8 cellular contexts compared by ENCODE assay signal in the genomic region with DNA sequence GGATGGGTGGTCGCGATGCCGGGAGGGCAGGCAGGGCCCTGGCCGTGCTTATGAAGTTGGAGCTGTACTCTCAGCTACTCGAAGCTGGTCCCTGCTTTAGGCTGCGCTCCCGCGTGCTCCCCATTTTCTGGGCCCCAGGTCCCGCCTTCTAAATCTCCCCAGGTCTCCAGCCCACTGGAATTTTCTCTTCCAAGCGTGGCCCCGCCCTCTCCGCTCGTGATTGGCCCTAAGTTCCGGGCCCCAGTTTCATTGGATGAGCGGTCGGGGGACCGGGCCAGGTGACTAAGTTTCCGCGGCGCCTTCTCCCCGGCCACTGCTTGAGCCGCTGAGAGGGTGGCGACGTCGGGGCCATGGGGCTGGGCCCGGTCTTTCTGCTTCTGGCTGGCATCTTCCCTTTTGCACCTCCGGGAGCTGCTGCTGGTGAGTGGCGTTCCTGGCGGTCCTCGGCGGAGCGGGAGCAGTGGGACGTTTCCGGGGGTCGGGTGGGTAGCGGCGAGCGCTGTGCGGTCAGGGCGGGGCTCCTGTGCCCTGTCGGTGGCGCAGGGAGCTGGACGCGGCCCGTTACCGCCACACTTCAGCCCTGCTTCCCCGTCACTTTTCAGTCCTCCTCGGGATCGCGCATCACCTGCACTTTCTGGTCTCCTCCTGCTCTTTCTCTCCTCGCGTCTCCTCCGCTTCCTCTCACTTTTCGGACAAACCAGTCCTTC. TPM values are rescaled to one million over a fixed set of nuclear protein-coding genes. Genes with fewer than 3 reads are reported as not detected.
A peak's percentile ranks its signal among the peaks of the same experiment; 100 is the strongest.
DNase-seq lines count a peak whose midpoint lies in the region; ATAC-seq and TF ChIP-seq lines count a peak whose summit lies in the region.

MICA (plus strand) TSS at position 313 of the 707 bp plus-strand sequence; CDS start at position 351, 38 bp downstream.

- TF ChIP-seq CTCF in heart left ventricle (IDR thresholded peaks at IDR 0.05) (peak in 1 of 12 donors; percentile 20), parathyroid adenoma (IDR thresholded peaks at IDR 0.05) (no peak), tibial artery (IDR thresholded peaks at IDR 0.05) (peak in 1 of 2 experiments; percentile 8)

- H3K36me3 ChIP-seq in heart left ventricle (no peaks in the 10 kb centered on the region), parathyroid adenoma (ENCODE audit: control insufficient read depth, insufficient read depth, low read length) (no peaks in the 10 kb centered on the region), tibial artery (no peaks in the 10 kb centered on the region)

- peaks cover 3% of the 10 kb centered on the region for H3K79me2 ChIP-seq in parathyroid adenoma

- intact Hi-C loops in heart left ventricle (cut with DNase I) (loop anchor here in 1 of 10 donors (5.0 kb wide), 1 partner anchor 139 kb away; the partner anchor contains the start of gene DDX39B), tibial artery (cut with DNase I; ENCODE audit: low total_unique reads) (no loop called here)

- no peaks in the 10 kb centered on the region for H3K27me3 ChIP-seq in heart left ventricle
- H3K27me3 ChIP-seq in parathyroid adenoma (ENCODE audit: control insufficient read depth, insufficient read depth, low read length), result no peaks in the 10 kb centered on the region
- H3K27me3 ChIP-seq in tibial artery, result no peaks in the 10 kb centered on the region

- H3K4me1 ChIP-seq in heart left ventricle (peaks cover 7 to 72% (median 59%) of the 10 kb centered on the region in 12 donors), parathyroid adenoma (peaks cover 3% of the 10 kb centered on the region), tibial artery (peaks cover 0 to 60% (median 39%) of the 10 kb centered on the region in 4 donors)

- H3K9me3 ChIP-seq in heart left ventricle, result peaks cover 0 to 5% (median 0%) of the 10 kb centered on the region in 12 donors
- no peaks in the 10 kb centered on the region for H3K9me3 ChIP-seq in parathyroid adenoma (ENCODE audit: control insufficient read depth, low read length)
- no peaks in the 10 kb centered on the region for H3K9me3 ChIP-seq in tibial artery

- no peak within 1 kb of the TSS for H3K9ac ChIP-seq in parathyroid adenoma

- peak within 1 kb of the TSS; percentile 89 for H2AFZ ChIP-seq in parathyroid adenoma

- TF ChIP-seq POLR2A in heart left ventricle (IDR thresholded peaks at IDR 0.05), result peak in 1 of 2 donors; percentile 81

- H3K4me3 ChIP-seq in heart left ventricle (peak within 1 kb of the TSS; percentile 51 to 97 (median 85)), parathyroid adenoma (ENCODE audit: low read depth, low read length) (peak within 1 kb of the TSS; percentile 91), tibial artery (peak within 1 kb of the TSS; percentile 88 to 95)

- H3K27ac ChIP-seq in adipose tissue (ENCODE audit: low read depth, low read length) (peak within 1 kb of the TSS; percentile 2), heart left ventricle (peak within 1 kb of the TSS in 11 of 12 donors; percentile 70 to 100 (median 98)), parathyroid adenoma (peak within 1 kb of the TSS; percentile 33), tibial artery (peak within 1 kb of the TSS; percentile 94 to 99)

- 0% methylated on average over 42 to 54 of the region's 54 CpGs for WGBS in adipose tissue, 3 donors
- 0 to 1% (median 0%) methylated on average over 44 to 54 of the region's 54 CpGs for WGBS in heart left ventricle, 4 donors

- ATAC-seq in GM18520 (IDR thresholded peaks at IDR 0.05; ENCODE audit: unreplicated experiment), result peak; percentile 44
- peak; percentile 64 for ATAC-seq in HG03432 (IDR thresholded peaks at IDR 0.05; ENCODE audit: unreplicated experiment)
- ATAC-seq in heart left ventricle, result peak; percentile 54 to 88 (median 68)

- peak within 1 kb of the TSS; percentile 61 for H3K4me2 ChIP-seq in parathyroid adenoma (ENCODE audit: low read length)

- DNase-seq in 8988T, result peak; percentile 90
- peak; percentile 89 for DNase-seq in SW480 (ENCODE audit: low spot score)
- DNase-seq in heart left ventricle, result peak; percentile 90 to 93 (median 91)
- peak; percentile 92 to 95 for DNase-seq in tibial artery

RNA-seq across cellular contexts. Expression of gene MICA, which starts in this region (rescaled TPM):
- polyA plus RNA-seq in adipose tissue (10 to 100 TPM; 12.0 to 14.8 (median 14.3) TPM), heart left ventricle (10 to 100 TPM in 1 of 2 donors, 1 to 10 TPM in 1; 8.5 to 48.4 TPM)
- 10 to 100 TPM in 7 of 9 donors, 1 to 10 TPM in 2; 8.9 to 21.0 (median 11.5) TPM for total RNA-seq in heart left ventricle

Comparison
In these comparisons a context has a peak if more than half of its experiments do, and no peak if none do; other contexts are left out.
1. Peak in every context shown above with its lines: DNase-seq, ATAC-seq, H3K4me3 ChIP-seq and H3K27ac ChIP-seq.
2. H3K27ac ChIP-seq: peak in every context shown above with its lines; median percentile 98 in heart left ventricle; 96 in tibial artery; 33 in parathyroid adenoma; 2 in adipose tissue.